In the genomic region with DNA sequence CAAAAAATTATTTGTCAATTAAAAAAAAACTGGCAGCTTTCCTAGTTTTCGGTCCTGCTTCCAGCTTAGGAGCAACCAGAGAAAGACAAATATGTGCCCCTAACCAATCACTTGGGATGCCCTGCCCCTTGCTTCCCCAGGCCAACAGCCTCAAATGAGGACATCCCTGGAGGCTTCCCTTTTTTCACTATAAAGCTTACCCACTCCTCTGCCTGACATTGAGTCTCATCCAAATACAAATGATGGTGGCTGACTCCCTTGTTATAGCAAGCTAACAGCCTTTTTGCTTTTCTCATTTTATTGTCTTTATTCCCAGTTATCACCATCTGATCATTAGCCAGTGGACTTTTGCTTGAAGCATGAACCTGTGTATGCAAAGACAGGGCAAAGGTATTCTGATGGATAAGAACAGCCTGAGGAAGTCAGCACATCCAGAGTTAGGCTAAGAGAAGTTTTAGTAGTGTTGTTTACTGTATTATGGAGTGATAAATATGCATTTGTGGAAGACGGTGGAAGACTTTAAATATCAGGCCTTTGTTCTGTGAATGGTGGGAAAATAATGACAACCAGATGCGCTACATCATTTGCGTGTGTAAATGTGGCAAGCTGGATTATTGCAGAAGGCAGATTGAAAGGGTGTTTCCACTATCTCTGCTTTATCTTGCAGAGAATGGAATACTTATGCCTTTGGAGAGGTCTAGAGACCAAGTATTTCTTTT, we compare ENCODE assay signal across 8 cellular contexts. TPM values are rescaled to one million over a fixed set of nuclear protein-coding genes. Genes with fewer than 3 reads are reported as not detected.
DNase-seq lines count a peak whose midpoint lies in the region; ATAC-seq and TF ChIP-seq lines count a peak whose summit lies in the region.

No MANE protein-coding gene starts in this region.

- H3K9ac ChIP-seq in ES-I3 (ENCODE audit: low read depth, low read length) (peak overlapping the region; percentile 99; the same call in 1 of the 2 replicates), Loucy (ENCODE audit: low read depth, low read length, poor library complexity, severe bottlenecking) (peak overlapping the region; percentile 95)

- H3K36me3 ChIP-seq in ES-I3 (ENCODE audit: insufficient read depth, low read length): no peaks in the 10 kb centered on the region
- H3K36me3 ChIP-seq in Loucy (ENCODE audit: insufficient read depth, low read length): no peaks in the 10 kb centered on the region
- H3K36me3 ChIP-seq in breast epithelium: no peaks in the 10 kb centered on the region

- peaks cover 22% of the 10 kb centered on the region for H3K4me1 Mint-ChIP-seq in osteocyte (ENCODE audit: unreplicated experiment)

- H3K4me3 ChIP-seq in Loucy (ENCODE audit: low read length, poor library complexity, severe bottlenecking) (peak overlapping the region; percentile 90), breast epithelium (peak overlapping the region in 2 of 3 donors; percentile 78 to 91)

- no peak for TF ChIP-seq CTCF in Loucy (conservative IDR thresholded peaks at IDR 0.05; ENCODE audit: low read length)
- TF ChIP-seq CTCF in breast epithelium (IDR thresholded peaks at IDR 0.05): no peak
- no peak for TF ChIP-seq CTCF in osteocyte (IDR thresholded peaks at IDR 0.05)

- H3K4me3 Mint-ChIP-seq in osteocyte (ENCODE audit: unreplicated experiment): peak overlapping the region; percentile 91

- H3K27me3 Mint-ChIP-seq in osteocyte (ENCODE audit: unreplicated experiment): no peaks in the 10 kb centered on the region

- H3K9me3 Mint-ChIP-seq in osteocyte (ENCODE audit: unreplicated experiment): no peaks in the 10 kb centered on the region

- H2AFZ ChIP-seq in Loucy (ENCODE audit: low read length): no peak overlapping the region

- DNase-seq in breast epithelium (ENCODE audit: low spot score in 2 of 2) (no peak), osteocyte (ENCODE audit: extremely low spot score, unreplicated experiment) (no peak), NCI-H510A (lab: John Stamatoyannopoulos, UW) (no peak), foreskin melanocyte (no peak), DMS153 treated with DMSO at 0.1 percent for 48 hours (lab: John Stamatoyannopoulos, UW; ENCODE audit: unreplicated experiment) (no peak)

- no peaks in the 10 kb centered on the region for H3K36me3 Mint-ChIP-seq in osteocyte (ENCODE audit: unreplicated experiment)

- H3F3A ChIP-seq in Loucy (ENCODE audit: low read depth): peaks cover 28% of the 10 kb centered on the region

- intact Hi-C loops in breast epithelium (cut with DNase I; ENCODE audit: low total_unique reads): no loop called here

- H4K20me1 ChIP-seq in Loucy (ENCODE audit: insufficient read depth, low read length, poor library complexity, severe bottlenecking): peaks cover 25% of the 10 kb centered on the region

- H3K27ac Mint-ChIP-seq in osteocyte (ENCODE audit: unreplicated experiment): peak overlapping the region; percentile 94

- no peak for ATAC-seq in GM19455 (IDR thresholded peaks at IDR 0.05; ENCODE audit: unreplicated experiment)

- H3K27me3 ChIP-seq in Loucy (ENCODE audit: insufficient read depth, low read length, poor library complexity, severe bottlenecking): no peaks in the 10 kb centered on the region
- no peaks in the 10 kb centered on the region for H3K27me3 ChIP-seq in breast epithelium

- H3K9me3 ChIP-seq in ES-I3 (ENCODE audit: control insufficient read depth, insufficient read depth, low read length): no peaks in the 10 kb centered on the region
- H3K9me3 ChIP-seq in Loucy (ENCODE audit: insufficient read depth, low read depth, low read length): no peaks in the 10 kb centered on the region
- H3K9me3 ChIP-seq in breast epithelium: no peaks in the 10 kb centered on the region

- no peaks in the 10 kb centered on the region for H3K9me2 ChIP-seq in Loucy (replicated peaks; ENCODE audit: low read depth, low read length)

- peak overlapping the region; percentile 90 for H3K4me2 ChIP-seq in Loucy (ENCODE audit: low read depth, low read length, poor library complexity, severe bottlenecking)

- peaks cover 52% of the 10 kb centered on the region for H3K79me2 ChIP-seq in Loucy (ENCODE audit: insufficient read depth, low read length)

- H3K27ac ChIP-seq in breast epithelium: peak overlapping the region; percentile 78 to 93

- H3K4me1 ChIP-seq in ES-I3 (ENCODE audit: insufficient read depth, low read length): 0 out of 2 replicates have a peak, but pooled peaks cover 5% of the 10 kb centered on the region
- peaks cover 71% of the 10 kb centered on the region for H3K4me1 ChIP-seq in Loucy (ENCODE audit: insufficient read depth, low read length, poor library complexity, severe bottlenecking)
- H3K4me1 ChIP-seq in breast epithelium: peaks cover 0 to 6% of the 10 kb centered on the region in 2 donors

- TF ChIP-seq POLR2A in breast epithelium (IDR thresholded peaks at IDR 0.05): no peak

RNA-seq across cellular contexts. Expression of gene CCM2, which starts 1.7 kb away (rescaled TPM):
- total RNA-seq in breast epithelium (10 to 100 TPM; 32.3 to 45.3 (median 35.4) TPM), osteocyte (41.4 and 42.3 TPM in 2 replicates)

RNA-seq across cellular contexts. Expression of gene MYO1G, which starts 19.5 kb away (rescaled TPM):
- total RNA-seq in breast epithelium (1 to 10 TPM; 2.0 to 2.9 (median 2.2) TPM), osteocyte (0.05 TPM in 1 of 2 replicates, not detected in the other)
